ENCODE assay signal across 1 cellular context in the genomic region with DNA sequence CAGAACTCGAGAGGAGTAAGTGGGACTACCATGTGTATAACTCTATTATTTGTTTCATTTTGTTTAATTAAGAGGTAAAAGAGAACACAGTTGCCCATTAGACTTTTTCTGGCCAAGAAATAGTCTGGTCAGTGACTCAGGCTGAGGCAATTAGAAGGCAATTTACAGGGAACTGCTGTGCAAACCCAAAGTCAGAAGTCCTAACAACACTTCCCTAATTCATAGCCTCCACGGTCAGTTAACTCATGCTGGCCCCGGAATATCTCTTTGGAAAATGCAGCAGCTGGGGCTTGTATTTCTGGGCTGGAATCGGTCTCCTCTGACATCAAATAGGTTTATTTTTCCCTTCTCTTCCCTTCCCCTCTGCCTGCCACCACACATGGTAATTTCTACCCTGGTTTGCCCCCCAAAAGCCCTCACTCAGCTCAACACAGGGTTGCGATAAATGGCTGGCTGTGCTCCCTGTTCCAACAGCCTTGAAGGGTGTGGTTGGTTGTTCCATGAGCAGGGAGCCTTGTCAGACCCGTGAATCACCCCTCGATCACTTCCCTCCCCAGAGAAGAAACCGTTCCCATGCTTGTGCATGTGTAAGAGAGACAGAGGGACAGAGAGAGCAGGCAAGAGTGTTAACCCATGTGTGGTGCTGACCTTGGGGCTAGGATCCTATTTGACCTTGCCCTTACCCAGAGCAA.
TF ChIP-seq lines count a peak whose summit lies in the region.

No MANE protein-coding gene starts in this region.

TF ChIP-seq in K562, 482 proteins besides CTCF, POLR2A, EP300 and RAD21:
- TF ChIP-seq EZH2 (IDR thresholded peaks at IDR 0.05; ENCODE audit: borderline replicate concordance, low read depth, low read length) (no peak), SREBF1 (IDR thresholded peaks at IDR 0.05; ENCODE audit: borderline replicate concordance, low read depth, low read length) (no peak), ZNF584 (CRISPR knock-in tag; IDR thresholded peaks at IDR 0.05; ENCODE audit: low read depth) (peak; percentile 64; the same call in 1 of the 2 replicates), MYBL2 (IDR thresholded peaks at IDR 0.05; ENCODE audit: low read depth) (no peak), MYBL2 (CRISPR knock-in tag; IDR thresholded peaks at IDR 0.05; ENCODE audit: borderline replicate concordance) (no peak), ZNF311 (CRISPR knock-in tag; IDR thresholded peaks at IDR 0.05) (no peak), HNRNPLL (IDR thresholded peaks at IDR 0.05; ENCODE audit: low read depth, low read length, poor library complexity, severe bottlenecking) (no peak), FOSL1 (tag; conservative IDR thresholded peaks at IDR 0.05) (peak; percentile 48; the same call in 1 of the 2 replicates), CEBPG (CRISPR knock-in tag; IDR thresholded peaks at IDR 0.05) (peak; percentile 42; the same call in 1 of the 2 replicates), CEBPG (tag; conservative IDR thresholded peaks at IDR 0.05 in 1 of 2, IDR thresholded peaks at IDR 0.05 in 1 of 2) (peak in 1 of 2 experiments; percentile 84; a peak in 2 of 4 replicates)
- TF ChIP-seq, protein P1, sequence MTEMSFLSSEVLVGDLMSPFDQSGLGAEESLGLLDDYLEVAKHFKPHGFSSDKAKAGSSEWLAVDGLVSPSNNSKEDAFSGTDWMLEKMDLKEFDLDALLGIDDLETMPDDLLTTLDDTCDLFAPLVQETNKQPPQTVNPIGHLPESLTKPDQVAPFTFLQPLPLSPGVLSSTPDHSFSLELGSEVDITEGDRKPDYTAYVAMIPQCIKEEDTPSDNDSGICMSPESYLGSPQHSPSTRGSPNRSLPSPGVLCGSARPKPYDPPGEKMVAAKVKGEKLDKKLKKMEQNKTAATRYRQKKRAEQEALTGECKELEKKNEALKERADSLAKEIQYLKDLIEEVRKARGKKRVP (CRISPR knock-in tag; IDR thresholded peaks at IDR 0.05), result 0 out of 2 replicates have a peak, but pooled peaks have one; percentile 42
- TF ChIP-seq, protein P2, sequence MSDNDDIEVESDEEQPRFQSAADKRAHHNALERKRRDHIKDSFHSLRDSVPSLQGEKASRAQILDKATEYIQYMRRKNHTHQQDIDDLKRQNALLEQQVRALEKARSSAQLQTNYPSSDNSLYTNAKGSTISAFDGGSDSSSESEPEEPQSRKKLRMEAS (CRISPR knock-in tag; IDR thresholded peaks at IDR 0.05), result no peak
